In genomic region chr6:139369068-139369467, GRCh38 we compare ENCODE assay signal across 14 cellular contexts. TPM values are rescaled to one million over a fixed set of nuclear protein-coding genes. Genes with fewer than 3 reads are reported as not detected.
DNase-seq lines count a peak whose midpoint lies in the region; FAIRE-seq and TF ChIP-seq lines count a peak whose summit lies in the region.
"Had no signal": no experiment of that assay in that cellular context is flagged by ENCODE, and none has a peak within 500 bp of the region (broad histone marks: within the 10 kb centered on the region; RNA-seq: fewer than 3 reads in every experiment).

No MANE protein-coding gene starts in this region.

- H3K4me2 ChIP-seq in KMS-11: peak overlapping the region; percentile 72

- no peaks in the 10 kb centered on the region for H3K27me3 ChIP-seq in KMS-11 (ENCODE audit: insufficient read depth, low read depth)

- CTCF ChIA-PET in GM10248 (lab: Yijun Ruan, JAX): interaction anchor here (0.7 to 2.8 kb wide), 44 partner anchors 7 to 1552 kb away, joined by 3 to 22 read pairs (median 4); partner anchors contain the start of gene TXLNB

- H3K4me1 ChIP-seq in ES-I3 (ENCODE audit: insufficient read depth, low read length) (peaks cover 23% of the 10 kb centered on the region), KMS-11 (ENCODE audit: low read depth, poor library complexity, severe bottlenecking) (peaks cover 47% of the 10 kb centered on the region)

- H2AFZ ChIP-seq in KMS-11 (ENCODE audit: low read depth): peak overlapping the region; percentile 30; the same call in 1 of the 2 replicates

- no peak for TF ChIP-seq CTCF in KMS-11 (conservative IDR thresholded peaks at IDR 0.05; ENCODE audit: low read depth, low read length)
- TF ChIP-seq CTCF in fibroblast of villous mesenchyme (IDR thresholded peaks at IDR 0.05; ENCODE audit: insufficient read depth, low read depth, low read length): no peak
- no peak for TF ChIP-seq CTCF in GM10248 (IDR thresholded peaks at IDR 0.05; ENCODE audit: control extremely low read depth, extremely low read depth, low read depth, missing control alignments)

- H4K20me1 ChIP-seq in KMS-11 (ENCODE audit: insufficient read depth): peaks cover 7% of the 10 kb centered on the region

- FAIRE-seq in RCC 7860 (lab: Jason Lieb, UNC): no peak
- FAIRE-seq: frontal cortex, small intestine had no signal

- H3K27ac ChIP-seq in KMS-11: peak overlapping the region; percentile 74

- H3K9ac ChIP-seq in ES-I3 (ENCODE audit: low read depth, low read length) (peak overlapping the region; percentile 4), KMS-11 (no peak overlapping the region)

- POLR2A ChIA-PET in GM10248 (lab: Yijun Ruan, JAX): no interaction called here

- H3K9me3 ChIP-seq in ES-I3 (ENCODE audit: control insufficient read depth, insufficient read depth, low read length): no peaks in the 10 kb centered on the region

- peaks cover 34% of the 10 kb centered on the region for H3K79me2 ChIP-seq in KMS-11 (ENCODE audit: insufficient read depth, low read depth)

- H3K36me3 ChIP-seq in ES-I3 (ENCODE audit: insufficient read depth, low read length) (peaks cover 6% of the 10 kb centered on the region), KMS-11 (ENCODE audit: insufficient read depth) (no peaks in the 10 kb centered on the region)

- H3K4me3 ChIP-seq in KMS-11 (IDR thresholded peaks at IDR 0.05; ENCODE audit: insufficient read depth, low read depth, low read length): no peak overlapping the region
- H3K4me3 ChIP-seq in fibroblast of villous mesenchyme (ENCODE audit: low read depth, low read length): no peak overlapping the region

- DNase-seq in fibroblast of villous mesenchyme (ENCODE audit: low read depth): peak; percentile 36
- peak; percentile 44 for DNase-seq in renal cortical epithelial cell (ENCODE audit: low read depth)
- no peak for DNase-seq in midbrain (lab: John Stamatoyannopoulos, UW)
- no peak for DNase-seq in GM10248 (ENCODE audit: extremely low spot score)
- DNase-seq in RCC 7860 (ENCODE audit: low spot score): no peak
- DNase-seq in stimulated activated naive CD4-positive, alpha-beta T cell (lab: John Stamatoyannopoulos, UW): no peak
- DNase-seq: activated CD4-positive, alpha-beta T cell treated with anti-CD3 and anti-CD28 coated beads for 48 hours; aorta; effector CD4-positive, alpha-beta T cell; NCI-H2107 had no signal

RNA-seq across cellular contexts. Expression of gene CITED2, which starts 5.4 kb away (rescaled TPM):
- total RNA-seq in fibroblast of villous mesenchyme (297 and 793 TPM in 2 replicates), renal cortical epithelial cell (55.7 and 151 TPM in 2 replicates)

Comparison
In these comparisons a context has a peak if more than half of its experiments do, and no peak if none do; other contexts are left out.
1. DNase-seq: peak in fibroblast of villous mesenchyme (single experiment) and renal cortical epithelial cell (single experiment); none in midbrain (single experiment), GM10248 (single experiment), RCC 7860 (single experiment) and stimulated activated naive CD4-positive, alpha-beta T cell (0 of 6).